Comparison of ENCODE assay signal across 22 cellular contexts in genomic region chr1:7506677-7507619, GRCh38.
DNase-seq lines count a peak whose midpoint lies in the region; ATAC-seq, FAIRE-seq and TF ChIP-seq lines count a peak whose summit lies in the region.
"Had no signal": no experiment of that assay in that cellular context is flagged by ENCODE, and none has a peak within 500 bp of the region (broad histone marks: within the 10 kb centered on the region; RNA-seq: fewer than 3 reads in every experiment).

No MANE protein-coding gene starts in this region.

- H3K23ac ChIP-seq in H1 (ENCODE audit: insufficient read length): no peak overlapping the region
- no peak overlapping the region for H3K23ac ChIP-seq in trophoblast cell (ENCODE audit: low read length)

- no peaks in the 10 kb centered on the region for H3K79me1 ChIP-seq in H1 (ENCODE audit: low read depth, low read length)
- H3K79me1 ChIP-seq in trophoblast cell (ENCODE audit: low read length): no peaks in the 10 kb centered on the region

- H3K4me2 ChIP-seq in BLaER1 treated with 17β-estradiol and CSF1 and Interleukin-3, amounts not matched to agents 10 nM and 100 nM: peak overlapping the region in 8 of 11 experiments; percentile 68 to 93 (median 85); a peak in 14 of 22 replicates
- H3K4me2 ChIP-seq in GM12878 (ENCODE audit: control insufficient read depth, insufficient read depth) (no peak overlapping the region), H1 (ENCODE audit: insufficient read depth in 1 of 2, low read depth in 2 of 2, low read length in 2 of 2) (no peak overlapping the region), trophoblast cell (ENCODE audit: low read length) (no peak overlapping the region), PC-9 (no peak overlapping the region)
- H3K4me2 ChIP-seq: A549 had no signal

- ATAC-seq in GM12878 (no peak), GM18861 (IDR thresholded peaks at IDR 0.05; ENCODE audit: unreplicated experiment) (no peak)
- ATAC-seq: A549, HCT116 had no signal

- TF ChIP-seq EP300 in GM12878 (IDR thresholded peaks at IDR 0.05; ENCODE audit: borderline replicate concordance in 1 of 2, control insufficient read depth in 1 of 2, low read depth in 2 of 2, low read length in 2 of 2) (no peak), H1 (IDR thresholded peaks at IDR 0.05; ENCODE audit: borderline replicate concordance in 1 of 2, low read depth in 2 of 2, low read length in 2 of 2) (no peak)

- H3K79me2 ChIP-seq in GM12878 (ENCODE audit: control insufficient read depth, insufficient read depth, low read length) (no peaks in the 10 kb centered on the region), H1 (ENCODE audit: control insufficient read depth in 1 of 2, insufficient read depth in 2 of 2, low read length in 2 of 2) (no peaks in the 10 kb centered on the region), trophoblast cell (ENCODE audit: control insufficient read depth, insufficient read depth, low read length, poor library complexity) (no peaks in the 10 kb centered on the region), PC-9 (ENCODE audit: low read depth) (no peaks in the 10 kb centered on the region)

- H3K14ac ChIP-seq in H1 (ENCODE audit: insufficient read length) (no peak overlapping the region), trophoblast cell (ENCODE audit: low read length) (no peak overlapping the region)

- RAD21 ChIA-PET in GM12878 (lab: Charles Lee; ENCODE audit: unreplicated experiment): no interaction called here

- FAIRE-seq in GM12878 (lab: Jason Lieb, UNC) (no peak), H1 (lab: Jason Lieb, UNC) (no peak)
- FAIRE-seq: A549, D721Med, GM12892, GM19239 had no signal

- no peak overlapping the region for H3K9ac ChIP-seq in BLaER1 treated with 17β-estradiol and CSF1 and Interleukin-3, amounts not matched to agents 10 nM and 100 nM
- H3K9ac ChIP-seq in GM12878 (ENCODE audit: control insufficient read depth, insufficient read depth, low read length): no peak overlapping the region
- H3K9ac ChIP-seq in H1 (replicated peaks in 1 of 4; ENCODE audit: extremely low read depth in 1 of 4, low read depth in 3 of 4, low read length in 3 of 4): no peak overlapping the region
- no peak overlapping the region for H3K9ac ChIP-seq in trophoblast cell (ENCODE audit: low read length)
- H3K9ac ChIP-seq: GM23248 had no signal

- no peak overlapping the region for H4K8ac ChIP-seq in H1 (ENCODE audit: extremely low read depth, insufficient read depth, low read length)
- no peak overlapping the region for H4K8ac ChIP-seq in trophoblast cell (ENCODE audit: low read depth, low read length)

- H3K23me2 ChIP-seq in H1 (ENCODE audit: low read depth, low read length): peaks cover 8% of the 10 kb centered on the region; the same call in 1 of the 2 replicates

- H3K27me3 ChIP-seq in BLaER1 treated with 17β-estradiol and CSF1 and Interleukin-3, amounts not matched to agents 10 nM and 100 nM: no peaks in the 10 kb centered on the region
- no peaks in the 10 kb centered on the region; a peak in 2 of 4 replicates for H3K27me3 ChIP-seq in GM12878 (replicated peaks in 1 of 2; ENCODE audit: control insufficient read depth in 2 of 2, insufficient read depth in 2 of 2, low read length in 1 of 2)
- no peaks in the 10 kb centered on the region for H3K27me3 ChIP-seq in H1 (replicated peaks in 1 of 4; ENCODE audit: control insufficient read depth in 3 of 4, extremely low read depth in 1 of 4, insufficient read depth in 3 of 4, low read length in 3 of 4)
- no peaks in the 10 kb centered on the region for H3K27me3 ChIP-seq in trophoblast cell (ENCODE audit: insufficient read depth, low read length)
- H3K27me3 ChIP-seq in PC-9 (ENCODE audit: insufficient read depth, low read depth): peaks cover 63% of the 10 kb centered on the region

- H2BK120ac ChIP-seq in H1 (replicated peaks; ENCODE audit: low read depth, low read length) (no peak overlapping the region), trophoblast cell (ENCODE audit: insufficient read depth, low read length, poor library complexity) (no peak overlapping the region)

- no peak overlapping the region for H4K12ac ChIP-seq in trophoblast cell (ENCODE audit: low read depth, low read length)

- H3F3A ChIP-seq in PC-9 (ENCODE audit: insufficient read depth, low read depth): no peaks in the 10 kb centered on the region

- in situ Hi-C loops in GM12878 (cut with MboI): no loop called here

- H4K20me1 ChIP-seq in BLaER1 treated with 17β-estradiol and CSF1 and Interleukin-3, amounts not matched to agents 10 nM and 100 nM: peaks cover 0 to 9% (median 0%) of the 10 kb centered on the region in 11 experiments; a peak in 3 of 22 replicates
- no peaks in the 10 kb centered on the region for H4K20me1 ChIP-seq in GM12878 (ENCODE audit: control insufficient read depth, insufficient read depth)
- peaks cover 0 to 1% of the 10 kb centered on the region in 2 experiments for H4K20me1 ChIP-seq in H1 (replicated peaks in 1 of 2; ENCODE audit: control insufficient read depth in 1 of 2, insufficient read depth in 2 of 2, low read length in 2 of 2)
- no peaks in the 10 kb centered on the region for H4K20me1 ChIP-seq in PC-9 (ENCODE audit: insufficient read depth)

- no peak for TF ChIP-seq CTCF in GM12878 (IDR thresholded peaks at IDR 0.05 in 2 of 3, conservative IDR thresholded peaks at IDR 0.05 in 1 of 3; ENCODE audit: control insufficient read depth in 2 of 3, extremely low read depth in 1 of 3, insufficient read depth in 1 of 3, low read depth in 3 of 3, low read length in 3 of 3)
- TF ChIP-seq CTCF in H1 (IDR thresholded peaks at IDR 0.05; ENCODE audit: control extremely low read depth in 1 of 3, insufficient read depth in 1 of 3, low read depth in 1 of 3, low read length in 3 of 3): no peak
- TF ChIP-seq CTCF in PC-9 (conservative IDR thresholded peaks at IDR 0.05): no peak

- 41% methylated on average over 15 of the region's 15 CpGs for WGBS in GM12878 (ENCODE audit: insufficient coverage, insufficient replicate concordance, low lambda C conversion rate, missing lambda C conversion rate)
- 88 to 100% methylated on average over 5 to 14 of the region's 15 CpGs for WGBS in H1 (ENCODE audit: extremely low coverage in 1 of 2, insufficient coverage in 1 of 2, insufficient read length in 1 of 2, insufficient replicate concordance in 2 of 2, low coverage in 1 of 2, low lambda C conversion rate in 2 of 2, missing lambda C conversion rate in 1 of 2), 2 experiments
- 100% methylated on average over 6 of the region's 15 CpGs for WGBS in trophoblast cell (ENCODE audit: extremely low coverage, insufficient coverage, insufficient read length)

- POLR2A ChIA-PET in GM12878 (lab: Charles Lee) (no interaction called here), H1 (lab: Charles Lee; ENCODE audit: partially characterized antibody) (no interaction called here), PC-9 (lab: Charles Lee; ENCODE audit: unreplicated experiment) (no interaction called here)

- H2AK5ac ChIP-seq in H1 (ENCODE audit: low read depth, low read length) (0 out of 2 replicates have a peak overlapping the region, but pooled peaks have one; percentile 40), trophoblast cell (ENCODE audit: low read length) (no peak overlapping the region)

- SMC1A ChIA-PET in GM12878 (lab: Charles Lee; ENCODE audit: uncharacterized antibody, unreplicated experiment): no interaction called here

- no peak overlapping the region for H3K4ac ChIP-seq in H1 (replicated peaks; ENCODE audit: insufficient read length, low read depth, low read length)
- no peak overlapping the region for H3K4ac ChIP-seq in trophoblast cell (ENCODE audit: low read depth, low read length)

- H2AFZ ChIP-seq in GM12878 (ENCODE audit: control insufficient read depth, low read depth, low read length) (no peak overlapping the region), H1 (ENCODE audit: low read length) (no peak overlapping the region), trophoblast cell (ENCODE audit: insufficient read depth, low read length, poor library complexity) (no peak overlapping the region), PC-9 (no peak overlapping the region)
- H2AFZ ChIP-seq: GM23248 had no signal

- no peak for DNase-seq in GM12878 (ENCODE audit: low read depth, low spot score)
- no peak for DNase-seq in H1 (ENCODE audit: low read depth in 1 of 2, low spot score in 2 of 2)
- DNase-seq in trophoblast cell: no peak
- no peak for DNase-seq in posterior vena cava (ENCODE audit: low spot score)
- no peak for DNase-seq in PC-9
- DNase-seq: 8988T; ACHN; CD4-positive, alpha-beta T cell; CD8-positive, alpha-beta memory T cell; DMS 273 treated with DMSO at 0.1 percent for 48 hours; DMS79 treated with DMSO at 0.1 percent for 48 hours; GF-D8; GM23248; H9; HFFc6 had no signal

- no peak overlapping the region for H4K91ac ChIP-seq in H1 (replicated peaks; ENCODE audit: insufficient read length, low read length)
- no peak overlapping the region for H4K91ac ChIP-seq in trophoblast cell (ENCODE audit: low read depth, low read length)

- no peak overlapping the region for H4K5ac ChIP-seq in H1 (ENCODE audit: insufficient read length, low read depth, low read length)

- TF ChIP-seq POLR2A in GM12878 (IDR thresholded peaks at IDR 0.05; ENCODE audit: low read depth, low read length): no peak
- TF ChIP-seq POLR2A in H1 (IDR thresholded peaks at IDR 0.05; ENCODE audit: control extremely low read depth in 1 of 2, low read depth in 2 of 2, low read length in 2 of 2): no peak

- no peak overlapping the region for H3K4me3 ChIP-seq in BLaER1 treated with 17β-estradiol and CSF1 and Interleukin-3, amounts not matched to agents 10 nM and 100 nM
- no peak overlapping the region for H3K4me3 ChIP-seq in GM12878
- no peak overlapping the region for H3K4me3 ChIP-seq in H1 (ENCODE audit: extremely low read depth in 1 of 4, insufficient read depth in 2 of 4, low read depth in 3 of 4, low read length in 4 of 4)
- peak overlapping the region; percentile 32 for H3K4me3 ChIP-seq in trophoblast cell (ENCODE audit: low read depth, low read length)
- no peak overlapping the region for H3K4me3 ChIP-seq in PC-9
- H3K4me3 ChIP-seq: A549, GM23248 had no signal

- H3K27ac ChIP-seq in BLaER1 treated with 17β-estradiol and CSF1 and Interleukin-3, amounts not matched to agents 10 nM and 100 nM: no peak overlapping the region
- no peak overlapping the region for H3K27ac ChIP-seq in GM12878 (ENCODE audit: control insufficient read depth, insufficient read depth)
- no peak overlapping the region for H3K27ac ChIP-seq in H1 (ENCODE audit: low read depth, low read length)
- H3K27ac ChIP-seq in trophoblast cell (ENCODE audit: low read depth, low read length): no peak overlapping the region
- H3K27ac ChIP-seq in PC-9: no peak overlapping the region
- H3K27ac ChIP-seq: GM23248 had no signal

- TF ChIP-seq RAD21 in GM12878 (IDR thresholded peaks at IDR 0.05; ENCODE audit: insufficient read depth, low read depth, low read length) (no peak), H1 (IDR thresholded peaks at IDR 0.05 in 1 of 2, conservative IDR thresholded peaks at IDR 0.05 in 1 of 2; ENCODE audit: low read depth in 2 of 2, low read length in 2 of 2) (no peak)

- intact Hi-C loops in GM12878 (cut with micrococcal nuclease; ENCODE audit: unreplicated experiment) (no loop called here), posterior vena cava (cut with DNase I) (no loop called here), PC-9 (cut with micrococcal nuclease; ENCODE audit: unreplicated experiment) (no loop called here)

- peaks cover 13 to 98% (median 79%) of the 10 kb centered on the region in 10 experiments for H3K4me1 ChIP-seq in BLaER1 treated with 17β-estradiol and CSF1 and Interleukin-3, amounts not matched to agents 10 nM and 100 nM
- no peaks in the 10 kb centered on the region for H3K4me1 ChIP-seq in GM12878 (ENCODE audit: control insufficient read depth, insufficient read depth, low read length)
- peaks cover 0 to 5% (median 3%) of the 10 kb centered on the region in 4 experiments; a peak in 4 of 7 replicates for H3K4me1 ChIP-seq in H1 (replicated peaks in 1 of 4; ENCODE audit: control insufficient read depth in 3 of 4, insufficient read depth in 4 of 4, low read length in 3 of 4)
- no peaks in the 10 kb centered on the region for H3K4me1 ChIP-seq in trophoblast cell (ENCODE audit: control insufficient read depth in 1 of 2, insufficient read depth in 2 of 2, low read length in 2 of 2)
- no peaks in the 10 kb centered on the region for H3K4me1 ChIP-seq in PC-9 (replicated peaks; ENCODE audit: insufficient read depth)

- no peaks in the 10 kb centered on the region for H3K9me2 ChIP-seq in PC-9 (ENCODE audit: insufficient read depth)

- no peaks in the 10 kb centered on the region for H3K9me3 ChIP-seq in BLaER1 treated with 17β-estradiol and CSF1 and Interleukin-3, amounts not matched to agents 10 nM and 100 nM (replicated peaks in 1 of 11)
- H3K9me3 ChIP-seq in GM12878 (replicated peaks; ENCODE audit: control insufficient read depth, insufficient read depth, low read length) (no peaks in the 10 kb centered on the region), H1 (ENCODE audit: insufficient read depth in 2 of 2, low read depth in 1 of 2, low read length in 1 of 2) (no peaks in the 10 kb centered on the region), trophoblast cell (ENCODE audit: insufficient read depth, low read depth, low read length) (no peaks in the 10 kb centered on the region), PC-9 (ENCODE audit: insufficient read depth, low read depth) (no peaks in the 10 kb centered on the region)
- H3K9me3 ChIP-seq: A549 had no signal

- peak overlapping the region; percentile 19; the same call in 1 of the 2 replicates for H2BK15ac ChIP-seq in H1 (ENCODE audit: low read length)

- H2BK12ac ChIP-seq in H1 (ENCODE audit: low read depth, low read length) (no peak overlapping the region), trophoblast cell (ENCODE audit: low read length) (no peak overlapping the region)

- H3K36me3 ChIP-seq in BLaER1 treated with 17β-estradiol and CSF1 and Interleukin-3, amounts not matched to agents 10 nM and 100 nM: no peaks in the 10 kb centered on the region
- H3K36me3 ChIP-seq in GM12878 (ENCODE audit: control insufficient read depth in 2 of 2, insufficient read depth in 2 of 2, low read length in 1 of 2) (no peaks in the 10 kb centered on the region), H1 (ENCODE audit: control insufficient read depth in 2 of 4, insufficient read depth in 4 of 4, low read length in 3 of 4) (no peaks in the 10 kb centered on the region), trophoblast cell (ENCODE audit: control insufficient read depth in 1 of 2, insufficient read depth in 2 of 2, low read length in 2 of 2) (no peaks in the 10 kb centered on the region), PC-9 (ENCODE audit: low read depth) (no peaks in the 10 kb centered on the region)

- CTCF ChIA-PET in GM12878 (lab: Yijun Ruan, JAX) (no interaction called here), H1 (lab: Charles Lee; ENCODE audit: partially characterized antibody) (interaction anchor here (1.4 to 1.8 kb wide), 3 partner anchors 12 to 29 kb away, joined by 3 to 4 read pairs (median 3); no protein-coding TSS in a partner anchor), PC-9 (lab: Charles Lee) (no interaction called here)

- H3K18ac ChIP-seq in H1 (ENCODE audit: extremely low read depth, low read length) (no peak overlapping the region), trophoblast cell (ENCODE audit: low read length) (no peak overlapping the region)

- BruUV-seq in GM12878 (replicated peaks; lab: Mats Ljungman, UMichigan) (no TSS peak), PC-9 (replicated peaks; lab: Mats Ljungman, UMichigan) (no TSS peak)

- no peak overlapping the region for H2BK5ac ChIP-seq in H1 (ENCODE audit: low read depth, low read length)
- no peak overlapping the region for H2BK5ac ChIP-seq in trophoblast cell (ENCODE audit: low read depth, low read length, poor library complexity)

- peak overlapping the region; percentile 60 for H3K56ac ChIP-seq in H1 (replicated peaks; ENCODE audit: insufficient read length, low read depth, low read length)

- no peak overlapping the region for H2BK20ac ChIP-seq in H1 (ENCODE audit: low read length)

Comparison
In these comparisons a context has a peak if more than half of its experiments do, and no peak if none do; other contexts are left out.
1. H3K4me2 ChIP-seq: peak in BLaER1 treated with 17β-estradiol and CSF1 and Interleukin-3, amounts not matched to agents 10 nM and 100 nM (8 of 11); none in GM12878 (single experiment), H1 (0 of 2), trophoblast cell (single experiment) and PC-9 (single experiment).